ENCODE assay signal across 25 cellular contexts in genomic region chr3:195578565-195578964, GRCh38. TPM values are rescaled to one million over a fixed set of nuclear protein-coding genes. Genes with fewer than 3 reads are reported as not detected.
DNase-seq lines count a peak whose midpoint lies in the region; ATAC-seq and TF ChIP-seq lines count a peak whose summit lies in the region.
"Had no signal": no experiment of that assay in that cellular context is flagged by ENCODE, and none has a peak within 500 bp of the region (broad histone marks: within the 10 kb centered on the region; RNA-seq: fewer than 3 reads in every experiment).

No MANE protein-coding gene starts in this region.

- H3K27me3 ChIP-seq in left ventricle myocardium inferior (ENCODE audit: low read depth) (no peaks in the 10 kb centered on the region), heart right ventricle (no peaks in the 10 kb centered on the region), PC-3 (ENCODE audit: low read length) (no peaks in the 10 kb centered on the region), osteoblast (ENCODE audit: insufficient read depth, low read length) (no peaks in the 10 kb centered on the region)
- H3K27me3 ChIP-seq: MG63, SJCRH30 had no signal

- no peaks in the 10 kb centered on the region for H3F3A ChIP-seq in PC-3 (ENCODE audit: low read length, unreplicated experiment)

- H4K20me1 ChIP-seq in PC-3 (ENCODE audit: low read length): no peaks in the 10 kb centered on the region
- H4K20me1 ChIP-seq in osteoblast (ENCODE audit: insufficient read depth, low read length): no peaks in the 10 kb centered on the region

- intact Hi-C loops in left ventricle myocardium inferior (cut with micrococcal nuclease): no loop called here
- intact Hi-C loops in heart right ventricle (cut with DNase I): no loop called here
- intact Hi-C loops in PC-3 (cut with micrococcal nuclease): no loop called here

- no peaks in the 10 kb centered on the region for H3K9me2 ChIP-seq in PC-3 (replicated peaks; ENCODE audit: low read length)

- ATAC-seq in heart right ventricle (no peak), GM18870 (IDR thresholded peaks at IDR 0.05; ENCODE audit: unreplicated experiment) (no peak), PC-3 (no peak)
- ATAC-seq in stimulated activated effector memory CD8-positive, alpha-beta T cell treated with anti-CD3 and anti-CD28 coated beads, Interleukin-12 subunit alpha, Interleukin-12 subunit beta, amount 100 ng/mL, for 72 hours: no peak
- ATAC-seq: Right ventricle myocardium inferior had no signal

- H3K36me3 Mint-ChIP-seq in stimulated activated effector memory CD8-positive, alpha-beta T cell treated with anti-CD3 and anti-CD28 coated beads, Interleukin-12 subunit alpha, Interleukin-12 subunit beta, amount 100 ng/mL, for 72 hours: peaks cover 4% of the 10 kb centered on the region

- H3K4me3 Mint-ChIP-seq in stimulated activated effector memory CD8-positive, alpha-beta T cell treated with anti-CD3 and anti-CD28 coated beads, Interleukin-12 subunit alpha, Interleukin-12 subunit beta, amount 100 ng/mL, for 72 hours: no peak overlapping the region

- DNase-seq in left ventricle myocardium inferior (no peak), heart right ventricle (no peak), coronary artery (ENCODE audit: low spot score) (no peak), cerebellar nuclear complex (lab: John Stamatoyannopoulos, UW) (no peak), PC-3 (no peak), osteoblast (ENCODE audit: insufficient read length, low spot score, missing footprints) (no peak)
- no peak for DNase-seq in stimulated activated effector memory CD8-positive, alpha-beta T cell treated with anti-CD3 and anti-CD28 coated beads, Interleukin-12 subunit alpha, Interleukin-12 subunit beta, amount 100 ng/mL, for 72 hours (ENCODE audit: low spot score in 2 of 2)
- DNase-seq: Calu3; DMS79 treated with DMSO at 0.1 percent for 48 hours; GF-D8; GM23248; HFFc6; KG1; MG63; NCI-H1105 treated with DMSO at 0.1 percent for 48 hours; NCI-H2029; NCI-H446 treated with DMSO at 0.1 percent for 48 hours; NCI-H526; NCI-H82; NK-92 treated with Interleukin-12 subunit alpha and Interleukin-12 subunit beta, amount 100 ng/mL, for 24 hours; SJCRH30 had no signal

- H3K9me3 ChIP-seq in left ventricle myocardium inferior (replicated peaks) (no peaks in the 10 kb centered on the region), heart right ventricle (peaks cover 0 to 8% (median 0%) of the 10 kb centered on the region in 11 donors), PC-3 (ENCODE audit: low read length) (no peaks in the 10 kb centered on the region), osteoblast (ENCODE audit: low read depth, low read length) (no peaks in the 10 kb centered on the region)
- H3K9me3 ChIP-seq: HAP-1, MG63, SJCRH30 had no signal

- H3K27ac ChIP-seq in left ventricle myocardium inferior (replicated peaks) (no peak overlapping the region), heart right ventricle (no peak overlapping the region), coronary artery (no peak overlapping the region), PC-3 (ENCODE audit: low read length) (no peak overlapping the region), osteoblast (ENCODE audit: low read depth, low read length) (no peak overlapping the region)
- H3K27ac ChIP-seq: GM23248, PC-9, SJCRH30 had no signal

- H3K36me3 ChIP-seq in left ventricle myocardium inferior (peaks cover 14% of the 10 kb centered on the region), heart right ventricle (peaks cover 0 to 56% (median 0%) of the 10 kb centered on the region in 9 donors), PC-3 (ENCODE audit: low read depth, low read length) (no peaks in the 10 kb centered on the region), osteoblast (ENCODE audit: insufficient read depth, low read length) (no peaks in the 10 kb centered on the region)
- H3K36me3 ChIP-seq: HAP-1, MG63, SJCRH30 had no signal

- no peaks in the 10 kb centered on the region for H3K9me3 Mint-ChIP-seq in stimulated activated effector memory CD8-positive, alpha-beta T cell treated with anti-CD3 and anti-CD28 coated beads, Interleukin-12 subunit alpha, Interleukin-12 subunit beta, amount 100 ng/mL, for 72 hours
- H3K9me3 Mint-ChIP-seq: HFFc6 had no signal

- POLR2A ChIA-PET in PC-3 (lab: Charles Lee; ENCODE audit: unreplicated experiment): no interaction called here

- no peaks in the 10 kb centered on the region for H3K79me2 ChIP-seq in PC-3 (ENCODE audit: low read length)
- H3K79me2 ChIP-seq in osteoblast (ENCODE audit: insufficient read depth, low read length): no peaks in the 10 kb centered on the region

- H3K4me1 ChIP-seq in left ventricle myocardium inferior: peaks cover 25% of the 10 kb centered on the region
- H3K4me1 ChIP-seq in heart right ventricle: peaks cover 3 to 29% (median 13%) of the 10 kb centered on the region in 9 donors
- H3K4me1 ChIP-seq in PC-3 (ENCODE audit: insufficient read depth, low read length): peaks cover 3% of the 10 kb centered on the region; the same call in 1 of the 2 replicates
- H3K4me1 ChIP-seq in osteoblast (ENCODE audit: insufficient read depth, low read length): no peaks in the 10 kb centered on the region
- H3K4me1 ChIP-seq: HAP-1, SJCRH30 had no signal

- no peak overlapping the region for H2AFZ ChIP-seq in PC-3 (ENCODE audit: low read length)
- no peak overlapping the region for H2AFZ ChIP-seq in osteoblast (ENCODE audit: low read length)
- H2AFZ ChIP-seq: GM23248, PC-9 had no signal

- H3K27ac Mint-ChIP-seq in stimulated activated effector memory CD8-positive, alpha-beta T cell treated with anti-CD3 and anti-CD28 coated beads, Interleukin-12 subunit alpha, Interleukin-12 subunit beta, amount 100 ng/mL, for 72 hours: peak overlapping the region; percentile 29
- H3K27ac Mint-ChIP-seq: HFFc6 had no signal

- BruUV-seq in PC-3 (replicated peaks; lab: Mats Ljungman, UMichigan): no TSS peak

- H3K4me2 ChIP-seq in PC-3 (ENCODE audit: low read length): no peak overlapping the region
- H3K4me2 ChIP-seq in osteoblast (ENCODE audit: insufficient read depth, low read length): no peak overlapping the region
- H3K4me2 ChIP-seq: PC-9 had no signal

- TF ChIP-seq CTCF in left ventricle myocardium inferior (IDR thresholded peaks at IDR 0.05; ENCODE audit: borderline replicate concordance) (no peak), heart right ventricle (IDR thresholded peaks at IDR 0.05) (no peak), coronary artery (IDR thresholded peaks at IDR 0.05) (no peak), PC-3 (conservative IDR thresholded peaks at IDR 0.05; ENCODE audit: low read depth, low read length) (no peak), osteoblast (IDR thresholded peaks at IDR 0.05; ENCODE audit: extremely low read depth, low read depth, low read length) (no peak)

- 80 to 96% methylated on average over 6 of the region's 6 CpGs for WGBS in heart right ventricle, 2 donors

- peaks cover 6% of the 10 kb centered on the region for H3K4me1 Mint-ChIP-seq in stimulated activated effector memory CD8-positive, alpha-beta T cell treated with anti-CD3 and anti-CD28 coated beads, Interleukin-12 subunit alpha, Interleukin-12 subunit beta, amount 100 ng/mL, for 72 hours

- H3K4me3 ChIP-seq in left ventricle myocardium inferior (peak overlapping the region; percentile 57), heart right ventricle (no peak overlapping the region), coronary artery (peak overlapping the region; percentile 34), PC-3 (ENCODE audit: low read length) (no peak overlapping the region), osteoblast (ENCODE audit: insufficient read depth, low read length) (no peak overlapping the region)
- H3K4me3 ChIP-seq: GM23248, HAP-1, MG63, PC-9, SJCRH30 had no signal

- CTCF ChIA-PET in PC-3 (lab: Charles Lee): no interaction called here

- H3K9ac ChIP-seq in PC-3 (ENCODE audit: low read length): no peak overlapping the region
- H3K9ac ChIP-seq: GM23248 had no signal

RNA-seq across cellular contexts. Expression of gene APOD, which starts 5.2 kb away (rescaled TPM):
- total RNA-seq in left ventricle myocardium inferior (92.5 TPM), heart right ventricle (100 to 1,000 TPM in 6 of 10 donors, 10 to 100 TPM in 4; 73.9 to 582 (median 104) TPM), PC-3 (2014; rRNA removed) (0.29 TPM in 1 of 2 replicates, not detected in the other), osteoblast (0.88 and 1.4 TPM in 2 replicates)
- polyA plus RNA-seq in heart right ventricle: 100 to 1,000 TPM; 199 to 235 TPM
- total RNA-seq: Calu3 had no signal

RNA-seq across cellular contexts. Expression of gene PPP1R2, which starts 35.4 kb away (rescaled TPM):
- 39.7 TPM for total RNA-seq in left ventricle myocardium inferior
- total RNA-seq in heart right ventricle: 10 to 100 TPM; 37.6 to 55.2 (median 41.0) TPM
- 10 to 100 TPM; 15.4 to 24.9 TPM for polyA plus RNA-seq in heart right ventricle
- total RNA-seq in PC-3 (2014; rRNA removed): 132 and 150 TPM in 2 replicates
- 89.3 and 203 TPM in 2 replicates for total RNA-seq in osteoblast

Comparison
In these comparisons a context has a peak if more than half of its experiments do, and no peak if none do; other contexts are left out.
1. H3K4me3 ChIP-seq: peak in left ventricle myocardium inferior (single experiment) and coronary artery (single experiment); none in heart right ventricle (0 of 10), PC-3 (single experiment) and osteoblast (single experiment).
2. RNA of gene APOD, which starts 5.2 kb away (total RNA-seq): 73.9 to 582 TPM in heart right ventricle and 92.5 TPM in left ventricle myocardium inferior (single experiment); 0.88 to 1.4 TPM in osteoblast and 0.29 TPM in PC-3; every median in the first group is over 10 times any median in the second.